ENCODE assay signal across 21 cellular contexts in genomic region chr4:154329939-154330338, GRCh38.
DNase-seq lines count a peak whose midpoint lies in the region; ATAC-seq and TF ChIP-seq lines count a peak whose summit lies in the region.
"Had no signal": no experiment of that assay in that cellular context is flagged by ENCODE, and none has a peak within 500 bp of the region (broad histone marks: within the 10 kb centered on the region; RNA-seq: fewer than 3 reads in every experiment).

No MANE protein-coding gene starts in this region.

- POLR2A ChIA-PET in MCF 10A (lab: Yijun Ruan, JAX) (interaction anchor here (0.6 to 1.1 kb wide), 4 partner anchors 9 to 442 kb away, joined by 3 to 4 read pairs (median 3); no protein-coding TSS in a partner anchor), T-cell (lab: Charles Lee) (no interaction called here)

- H3K36me3 ChIP-seq in breast epithelium: no peaks in the 10 kb centered on the region
- H3K36me3 ChIP-seq: ovary, WERI-Rb-1 had no signal

- H3K27ac Mint-ChIP-seq in MCF 10A (ENCODE audit: low read depth, unreplicated experiment) (no peak overlapping the region), T-cell (no peak overlapping the region)
- H3K27ac Mint-ChIP-seq: activated CD4-positive, alpha-beta memory T cell treated with anti-CD3 and anti-CD28 coated beads, Interleukin-2, amount 10 ng/mL, durations not matched to agents 7 days and 5 days; activated naive CD4-positive, alpha-beta T cell treated with anti-CD3 and anti-CD28 coated beads, Interleukin-2, amount 50 U/mL, for 24 hours; activated T-cell treated with anti-CD3 and anti-CD28 coated beads, Interleukin-2, amount 50 U/mL, for 24 hours; CD4-positive, CD25-positive, alpha-beta regulatory T cell; HFFc6 had no signal

- no peak for ATAC-seq in T-cell (replicated peaks in 1 of 4)
- ATAC-seq in HG03439 (IDR thresholded peaks at IDR 0.05; ENCODE audit: unreplicated experiment): no peak
- ATAC-seq: body of pancreas, left ventricle myocardium superior had no signal

- peaks cover 0 to 23% of the 10 kb centered on the region in 2 donors for H3K27me3 ChIP-seq in breast epithelium
- H3K27me3 ChIP-seq: ovary had no signal

- H3K4me3 Mint-ChIP-seq in MCF 10A (ENCODE audit: unreplicated experiment) (no peak overlapping the region), T-cell (no peak overlapping the region)
- H3K4me3 Mint-ChIP-seq: activated CD4-positive, alpha-beta memory T cell treated with anti-CD3 and anti-CD28 coated beads, Interleukin-2, amount 10 ng/mL, durations not matched to agents 7 days and 5 days; activated naive CD4-positive, alpha-beta T cell treated with anti-CD3 and anti-CD28 coated beads, Interleukin-2, amount 50 U/mL, for 24 hours; activated T-cell treated with anti-CD3 and anti-CD28 coated beads, Interleukin-2, amount 50 U/mL, for 24 hours; CD4-positive, CD25-positive, alpha-beta regulatory T cell; HFFc6 had no signal

- no peaks in the 10 kb centered on the region for H3K27me3 Mint-ChIP-seq in MCF 10A (ENCODE audit: insufficient read depth, unreplicated experiment)
- H3K27me3 Mint-ChIP-seq in T-cell: peaks cover 18 to 34% of the 10 kb centered on the region in 2 donors

- no TSS peak for BruUV-seq in MCF 10A (replicated peaks; lab: Mats Ljungman, UMichigan)

- CTCF ChIA-PET in MCF 10A (lab: Yijun Ruan, JAX) (interaction anchor here (0.6 to 4.8 kb wide), 13 partner anchors 13 to 544 kb away, joined by 3 to 43 read pairs (median 4); no protein-coding TSS in a partner anchor), T-cell (lab: Charles Lee) (interaction anchor here in 1 of 2 donors (1.0 kb wide), 1 partner anchor 177 kb away, joined by 4 read pairs; no protein-coding TSS in a partner anchor)

- no peak overlapping the region for H3K4me3 ChIP-seq in breast epithelium
- H3K4me3 ChIP-seq in cardiac fibroblast (replicated peaks in 1 of 2; ENCODE audit: low read depth in 2 of 2, low read length in 2 of 2): no peak overlapping the region
- H3K4me3 ChIP-seq: body of pancreas, ovary, smooth muscle cell had no signal

- no peaks in the 10 kb centered on the region for H3K9me3 ChIP-seq in breast epithelium
- H3K9me3 ChIP-seq: body of pancreas, ovary had no signal

- DNase-seq in MCF 10A (ENCODE audit: unreplicated experiment) (peak; percentile 91), breast epithelium (ENCODE audit: low spot score in 2 of 2) (no peak), cardiac fibroblast (ENCODE audit: low read depth in 2 of 2) (peak; percentile 66 to 69), iris pigment epithelial cell (ENCODE audit: low read depth) (peak; percentile 34), NCI-H2081 (lab: John Stamatoyannopoulos, UW) (no peak), GM20000 (ENCODE audit: low spot score) (no peak), T-cell (no peak)
- DNase-seq: activated CD4-positive, alpha-beta memory T cell treated with anti-CD3 and anti-CD28 coated beads, Interleukin-2, amount 10 ng/mL, durations not matched to agents 7 days and 5 days; activated T-cell treated with anti-CD3 and anti-CD28 coated beads, Interleukin-2, amount 50 U/mL, for 24 hours; body of pancreas; HFFc6; left ventricle myocardium superior; NCI-H446; WERI-Rb-1 had no signal

- H3K27ac ChIP-seq in breast epithelium: no peak overlapping the region
- H3K27ac ChIP-seq: 22Rv1, body of pancreas, dorsolateral prefrontal cortex, ovary, WERI-Rb-1 had no signal

- no peak for TF ChIP-seq POLR2A in breast epithelium (IDR thresholded peaks at IDR 0.05)

- H3K9me3 Mint-ChIP-seq in MCF 10A (ENCODE audit: unreplicated experiment): no peaks in the 10 kb centered on the region
- peaks cover 0 to 3% (median 0%) of the 10 kb centered on the region in 3 donors for H3K9me3 Mint-ChIP-seq in T-cell
- H3K9me3 Mint-ChIP-seq: activated CD4-positive, alpha-beta memory T cell treated with anti-CD3 and anti-CD28 coated beads, Interleukin-2, amount 10 ng/mL, durations not matched to agents 7 days and 5 days had no signal

- H3K4me1 Mint-ChIP-seq in MCF 10A (ENCODE audit: insufficient read depth, unreplicated experiment) (no peaks in the 10 kb centered on the region), T-cell (peaks cover 13 to 14% (median 13%) of the 10 kb centered on the region in 3 donors)

- intact Hi-C loops in MCF 10A (cut with micrococcal nuclease): loop anchor here (2.0 to 10.0 kb wide), 2 partner anchors 177 to 295 kb away; no protein-coding TSS in a partner anchor
- intact Hi-C loops in breast epithelium (cut with DNase I; ENCODE audit: low total_unique reads): no loop called here

- no peaks in the 10 kb centered on the region for H3K36me3 Mint-ChIP-seq in MCF 10A (ENCODE audit: insufficient read depth, unreplicated experiment)
- no peaks in the 10 kb centered on the region for H3K36me3 Mint-ChIP-seq in T-cell
- H3K36me3 Mint-ChIP-seq: activated naive CD4-positive, alpha-beta T cell treated with anti-CD3 and anti-CD28 coated beads, Interleukin-2, amount 50 U/mL, for 24 hours; CD4-positive, CD25-positive, alpha-beta regulatory T cell had no signal

- TF ChIP-seq CTCF in MCF 10A (IDR thresholded peaks at IDR 0.05; ENCODE audit: unreplicated experiment): no peak
- TF ChIP-seq CTCF in breast epithelium (IDR thresholded peaks at IDR 0.05): no peak
- TF ChIP-seq CTCF in cardiac fibroblast (IDR thresholded peaks at IDR 0.05; ENCODE audit: low read depth, low read length): no peak
- no peak for TF ChIP-seq CTCF in GM20000 (IDR thresholded peaks at IDR 0.05; ENCODE audit: extremely low read depth, missing control alignments)

- no peaks in the 10 kb centered on the region for H3K4me1 ChIP-seq in breast epithelium

Comparison
In these comparisons a context has a peak if more than half of its experiments do, and no peak if none do; other contexts are left out.
1. DNase-seq: peak in MCF 10A (single experiment), cardiac fibroblast (2 of 2) and iris pigment epithelial cell (single experiment); none in breast epithelium (0 of 2), NCI-H2081 (0 of 2), GM20000 (single experiment) and T-cell (0 of 34).